ENCODE assay signal across 8 cellular contexts in the genomic region with DNA sequence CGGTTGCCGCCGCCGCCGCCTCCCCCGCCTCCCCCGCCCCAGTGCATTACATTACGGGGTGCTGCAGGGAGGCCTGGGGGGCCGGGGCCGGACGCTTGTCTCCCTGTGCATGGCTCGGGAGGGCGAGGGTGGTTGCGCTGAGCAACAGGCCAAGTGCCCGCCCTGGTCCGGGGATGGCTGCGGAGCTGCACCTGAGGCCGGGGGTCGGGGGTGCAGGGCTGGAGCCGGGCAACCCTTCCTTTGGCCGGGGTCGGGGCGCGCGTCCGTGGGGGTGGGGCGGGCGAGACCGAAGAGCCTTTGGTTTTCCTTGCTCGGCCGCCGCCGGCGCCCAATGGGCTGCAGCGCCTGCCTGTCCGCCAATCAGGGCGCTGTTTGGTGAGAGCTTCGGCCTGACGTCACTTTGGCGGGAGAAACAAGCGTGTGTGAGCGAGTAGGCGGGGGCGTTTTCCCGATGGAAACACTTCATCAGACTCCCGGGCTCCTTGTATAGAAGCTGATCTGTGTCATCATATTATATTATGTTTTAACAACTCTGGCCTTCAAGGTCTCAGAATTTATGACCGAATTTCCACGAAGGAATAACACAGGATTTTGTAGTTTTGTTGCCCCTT. TPM values are rescaled to one million over a fixed set of nuclear protein-coding genes. Genes with fewer than 3 reads are reported as not detected.
DNase-seq lines count a peak whose midpoint lies in the region; ATAC-seq and TF ChIP-seq lines count a peak whose summit lies in the region.

No MANE protein-coding gene starts in this region.

- H3K4ac ChIP-seq in mesenchymal stem cell (ENCODE audit: low read depth in 1 of 2, low read length in 2 of 2) = no peak overlapping the region

- peaks cover 18% of the 10 kb centered on the region for H3K4me1 ChIP-seq in CD4-positive, CD25-positive, alpha-beta regulatory T cell (ENCODE audit: control insufficient read depth, insufficient read depth, low read length, poor library complexity, severe bottlenecking)
- H3K4me1 ChIP-seq in endodermal cell (ENCODE audit: control insufficient read depth, insufficient read depth, low read length) (peaks cover 5% of the 10 kb centered on the region), mesenchymal stem cell (ENCODE audit: control insufficient read depth, insufficient read depth, low read depth, low read length) (no peaks in the 10 kb centered on the region)

- H3K4me2 ChIP-seq in mesenchymal stem cell (ENCODE audit: low read length, poor library complexity, severe bottlenecking) = peak overlapping the region; percentile 62

- H2AFZ ChIP-seq in mesenchymal stem cell (ENCODE audit: low read depth, low read length) = peak overlapping the region; percentile 92

- H3K27ac Mint-ChIP-seq in CD4-positive, CD25-positive, alpha-beta regulatory T cell = peak overlapping the region; percentile 96 to 99 (median 97)
- peak overlapping the region; percentile 97 for H3K27ac Mint-ChIP-seq in endodermal cell

- H2AK5ac ChIP-seq in mesenchymal stem cell (ENCODE audit: low read length, severe bottlenecking) = no peak overlapping the region

- peak; percentile 78 to 94 (median 81) for DNase-seq in CD4-positive, CD25-positive, alpha-beta regulatory T cell
- peak in 75 of 76 experiments; percentile 39 to 95 (median 85) for DNase-seq in HUDEP-2 (lab: John Stamatoyannopoulos, UW; ENCODE audit: unreplicated experiment in 76 of 76)
- DNase-seq in NOMO-1 treated with dmso at 0.1 percent for 144 hours (lab: John Stamatoyannopoulos, UW; ENCODE audit: unreplicated experiment) = peak; percentile 87
- DNase-seq in activated CD8-positive, alpha-beta memory T cell treated with anti-CD3 and anti-CD28 coated beads, Interleukin-2, amount 50 U/mL, for 1 hour (ENCODE audit: extremely low read depth) = peak; percentile 55
- DNase-seq in endodermal cell = peak; percentile 99
- DNase-seq in mesenchymal stem cell = peak; percentile 94
- peak; percentile 85 to 89 (median 87) for DNase-seq in stimulated activated CD4-positive, alpha-beta T cell treated with anti-CD3 and anti-CD28 coated beads, TNF-alpha, amount 100 ng/mL, for 48 hours (ENCODE audit: low read depth in 3 of 3)

- H3K27ac ChIP-seq in CD4-positive, CD25-positive, alpha-beta regulatory T cell (ENCODE audit: insufficient read depth, low read length, poor library complexity, severe bottlenecking) = peak overlapping the region; percentile 82
- H3K27ac ChIP-seq in endodermal cell (ENCODE audit: low read depth, low read length) (no peak overlapping the region), mesenchymal stem cell (ENCODE audit: low read length, poor library complexity, severe bottlenecking) (no peak overlapping the region)

- H3K9ac ChIP-seq in endodermal cell (ENCODE audit: extremely low read depth, low read length, poor library complexity, severe bottlenecking) (no peak overlapping the region), mesenchymal stem cell (ENCODE audit: low read length) (peak overlapping the region; percentile 92)

- H3K27me3 Mint-ChIP-seq in CD4-positive, CD25-positive, alpha-beta regulatory T cell = peaks cover 10% of the 10 kb centered on the region
- H3K27me3 Mint-ChIP-seq in endodermal cell (ENCODE audit: insufficient read depth) = no peaks in the 10 kb centered on the region

- H3K36me3 ChIP-seq in CD4-positive, CD25-positive, alpha-beta regulatory T cell (ENCODE audit: control insufficient read depth, insufficient read depth, low read length) = peaks cover 7% of the 10 kb centered on the region
- peaks cover 16% of the 10 kb centered on the region for H3K36me3 ChIP-seq in endodermal cell (ENCODE audit: control insufficient read depth, insufficient read depth, low read length)
- peaks cover under 1 to 19% of the 10 kb centered on the region in 2 experiments for H3K36me3 ChIP-seq in mesenchymal stem cell (ENCODE audit: control insufficient read depth in 1 of 2, insufficient read depth in 2 of 2, low read depth in 1 of 2, low read length in 2 of 2)

- H4K8ac ChIP-seq in mesenchymal stem cell (ENCODE audit: low read length) = no peak overlapping the region

- peak overlapping the region; percentile 57 for H3K4me3 ChIP-seq in CD4-positive, CD25-positive, alpha-beta regulatory T cell (ENCODE audit: low read depth, low read length)
- H3K4me3 ChIP-seq in endodermal cell (ENCODE audit: low read length) (peak overlapping the region; percentile 93), mesenchymal stem cell (ENCODE audit: insufficient read depth in 1 of 2, low read depth in 1 of 2, low read length in 2 of 2) (peak overlapping the region; percentile 93 to 100)

- H3K18ac ChIP-seq in mesenchymal stem cell (ENCODE audit: low read depth in 1 of 2, low read length in 2 of 2) = peak overlapping the region in 1 of 2 experiments; percentile 84

- 0% methylated on average over 18 to 48 of the region's 48 CpGs for WGBS in endodermal cell (ENCODE audit: insufficient coverage in 1 of 2, insufficient read length in 1 of 2), 2 experiments
- 1% methylated on average over 25 of the region's 48 CpGs for WGBS in mesenchymal stem cell

- no peak for TF ChIP-seq CTCF in endodermal cell (conservative IDR thresholded peaks at IDR 0.05)

- peak; percentile 60 to 65 for ATAC-seq in CD4-positive, CD25-positive, alpha-beta regulatory T cell (ENCODE audit: low read depth in 2 of 2)
- ATAC-seq in GM21367 (IDR thresholded peaks at IDR 0.05; ENCODE audit: unreplicated experiment) = peak; percentile 49

- H2BK12ac ChIP-seq in mesenchymal stem cell (ENCODE audit: low read length in 2 of 2) = peak overlapping the region in 1 of 2 experiments; percentile 33

- no peaks in the 10 kb centered on the region for H3K27me3 ChIP-seq in CD4-positive, CD25-positive, alpha-beta regulatory T cell (ENCODE audit: control insufficient read depth, insufficient read depth, low read length)
- no peaks in the 10 kb centered on the region for H3K27me3 ChIP-seq in endodermal cell (ENCODE audit: control insufficient read depth, insufficient read depth, low read length, poor library complexity, severe bottlenecking)
- no peaks in the 10 kb centered on the region for H3K27me3 ChIP-seq in mesenchymal stem cell (ENCODE audit: control insufficient read depth in 1 of 2, insufficient read depth in 1 of 2, low read length in 2 of 2)

- H3K9me3 ChIP-seq in CD4-positive, CD25-positive, alpha-beta regulatory T cell (ENCODE audit: control insufficient read depth in 2 of 2, low read length in 2 of 2) = no peaks in the 10 kb centered on the region
- H3K9me3 ChIP-seq in endodermal cell (ENCODE audit: control insufficient read depth, low read length) (no peaks in the 10 kb centered on the region), mesenchymal stem cell (ENCODE audit: control insufficient read depth, low read length) (no peaks in the 10 kb centered on the region)

- H3K9me3 Mint-ChIP-seq in CD4-positive, CD25-positive, alpha-beta regulatory T cell = no peaks in the 10 kb centered on the region
- no peaks in the 10 kb centered on the region for H3K9me3 Mint-ChIP-seq in endodermal cell

- no peak overlapping the region for H3K14ac ChIP-seq in mesenchymal stem cell (ENCODE audit: low read length in 2 of 2)

- H2BK120ac ChIP-seq in mesenchymal stem cell (ENCODE audit: low read depth, low read length) = peak overlapping the region; percentile 12

- no peak overlapping the region for H2BK5ac ChIP-seq in mesenchymal stem cell (ENCODE audit: low read depth, low read length, poor library complexity, severe bottlenecking)

- H3K36me3 Mint-ChIP-seq in CD4-positive, CD25-positive, alpha-beta regulatory T cell = peaks cover under 1% of the 10 kb centered on the region
- H3K36me3 Mint-ChIP-seq in endodermal cell (ENCODE audit: low read depth) = peaks cover 3% of the 10 kb centered on the region

- no peak overlapping the region for H2BK15ac ChIP-seq in mesenchymal stem cell (ENCODE audit: low read depth, poor library complexity, severe bottlenecking)

- H3K23ac ChIP-seq in mesenchymal stem cell (ENCODE audit: low read length in 2 of 2) = no peak overlapping the region

- no peak overlapping the region for H4K91ac ChIP-seq in mesenchymal stem cell (ENCODE audit: low read length)

- H3K4me1 Mint-ChIP-seq in CD4-positive, CD25-positive, alpha-beta regulatory T cell = peaks cover 21 to 43% (median 28%) of the 10 kb centered on the region in 4 donors
- H3K4me1 Mint-ChIP-seq in endodermal cell = peaks cover 8% of the 10 kb centered on the region

- peaks cover 11% of the 10 kb centered on the region for H3K79me1 ChIP-seq in mesenchymal stem cell (replicated peaks; ENCODE audit: low read length, poor library complexity, severe bottlenecking)

- peak overlapping the region; percentile 98 to 99 (median 98) for H3K4me3 Mint-ChIP-seq in CD4-positive, CD25-positive, alpha-beta regulatory T cell
- H3K4me3 Mint-ChIP-seq in endodermal cell = peak overlapping the region; percentile 78

RNA-seq across cellular contexts. Expression of gene FBXL20, which starts 1.0 kb away (rescaled TPM):
- 30.8 TPM for total RNA-seq in CD4-positive, CD25-positive, alpha-beta regulatory T cell
- polyA plus RNA-seq in CD4-positive, CD25-positive, alpha-beta regulatory T cell = 1 to 10 TPM; 4.0 to 6.3 (median 4.8) TPM
- total RNA-seq in endodermal cell = 10 to 100 TPM; 15.6 to 18.1 TPM
- polyA plus RNA-seq in endodermal cell (2013, experiment 1 of 2) = 17.6 TPM
- polyA plus RNA-seq in endodermal cell (2013, experiment 2 of 2) = 14.0 TPM
- 5.7 TPM for polyA plus RNA-seq in mesenchymal stem cell (2013, experiment 1 of 2)
- 6.1 TPM for polyA plus RNA-seq in mesenchymal stem cell (2013, experiment 2 of 2)

RNA-seq across cellular contexts. Expression of gene MED1, which starts 48.7 kb away (rescaled TPM):
- 45.4 TPM for total RNA-seq in CD4-positive, CD25-positive, alpha-beta regulatory T cell
- polyA plus RNA-seq in CD4-positive, CD25-positive, alpha-beta regulatory T cell = 10 to 100 TPM; 15.8 to 20.2 (median 18.3) TPM
- total RNA-seq in endodermal cell = 10 to 100 TPM; 56.1 to 57.5 TPM
- polyA plus RNA-seq in endodermal cell (2013, experiment 1 of 2) = 41.5 TPM
- 37.2 TPM for polyA plus RNA-seq in endodermal cell (2013, experiment 2 of 2)
- 20.7 TPM for polyA plus RNA-seq in mesenchymal stem cell (2013, experiment 1 of 2)
- 19.7 TPM for polyA plus RNA-seq in mesenchymal stem cell (2013, experiment 2 of 2)

RNA-seq across cellular contexts. Expression of gene CDK12, which starts 58.9 kb away (rescaled TPM):
- total RNA-seq in CD4-positive, CD25-positive, alpha-beta regulatory T cell = 110 TPM
- 1 to 10 TPM; 2.1 to 4.4 (median 3.3) TPM for polyA plus RNA-seq in CD4-positive, CD25-positive, alpha-beta regulatory T cell
- 10 to 100 TPM; 62.8 to 70.2 TPM for total RNA-seq in endodermal cell
- 32.6 TPM for polyA plus RNA-seq in endodermal cell (2013, experiment 1 of 2)
- polyA plus RNA-seq in endodermal cell (2013, experiment 2 of 2) = 30.6 TPM
- 24.7 TPM for polyA plus RNA-seq in mesenchymal stem cell (2013, experiment 1 of 2)
- 22.5 TPM for polyA plus RNA-seq in mesenchymal stem cell (2013, experiment 2 of 2)
